ENCODE assay signal across 8 cellular contexts in the genomic region with DNA sequence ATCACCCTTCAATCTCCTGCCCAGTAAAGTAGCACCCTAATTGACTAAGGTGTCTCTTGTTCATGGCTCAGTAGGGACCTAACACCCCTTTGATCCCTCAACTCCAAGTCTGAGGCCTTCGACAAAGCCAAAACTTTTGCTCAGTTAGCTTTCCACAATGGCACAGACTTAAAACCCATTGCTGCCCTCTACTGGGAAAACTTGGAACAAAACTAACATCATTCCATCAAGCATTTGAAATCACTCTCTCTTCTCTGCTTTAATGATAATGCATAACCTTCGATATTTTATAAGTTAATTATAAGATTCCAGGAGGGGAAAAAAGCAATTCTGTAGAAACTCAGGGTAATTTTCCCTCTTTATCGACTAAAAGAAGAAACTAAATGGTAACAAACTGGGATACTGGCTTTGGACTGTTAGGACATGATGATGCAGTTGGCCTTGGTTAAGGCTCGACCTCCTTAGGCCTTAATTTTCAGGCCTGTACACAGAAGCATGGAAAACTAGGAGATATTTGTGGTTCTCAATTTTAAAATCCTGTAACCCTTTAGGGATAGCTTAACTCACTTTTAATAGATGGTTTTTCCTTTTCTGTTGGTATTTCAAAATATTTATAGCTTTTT.
DNase-seq lines count a peak whose midpoint lies in the region; ATAC-seq and TF ChIP-seq lines count a peak whose summit lies in the region.

No MANE protein-coding gene starts in this region.

- in situ Hi-C loops in KBM-7 (cut with MboI; ENCODE audit: low pct_unique_long_range_greater_than_20kb, low sequenced_read_pairs) = loop anchor here (25.0 kb wide), 1 partner anchor 157 kb away; no protein-coding TSS in a partner anchor

- no peak overlapping the region for H3K9ac ChIP-seq in DND-41 (ENCODE audit: low read depth, low read length)

- no peaks in the 10 kb centered on the region for H3K9me3 ChIP-seq in DND-41 (ENCODE audit: insufficient read depth, low read length, severe bottlenecking)

- H3K4me2 ChIP-seq in DND-41 (ENCODE audit: insufficient read depth, low read length) = no peak overlapping the region

- POLR2A ChIA-PET in RWPE1 (lab: Yijun Ruan, JAX; ENCODE audit: low non-redundant PET) = interaction anchor here (0.5 kb wide), 1 partner anchor 142 kb away, joined by 5 read pairs; no protein-coding TSS in a partner anchor

- TF ChIP-seq CTCF in DND-41 (IDR thresholded peaks at IDR 0.05; ENCODE audit: borderline replicate concordance, extremely low read depth, low read length, poor library complexity, severe bottlenecking) (peak; percentile 72), RWPE1 (conservative IDR thresholded peaks at IDR 0.05; ENCODE audit: low read depth) (peak; percentile 41)

- H3K27me3 ChIP-seq in DND-41 (ENCODE audit: insufficient read depth, low read length, poor library complexity) = no peaks in the 10 kb centered on the region

- no peaks in the 10 kb centered on the region for H3K79me2 ChIP-seq in DND-41 (ENCODE audit: insufficient read depth, low read length)

- ATAC-seq in DND-41 (ENCODE audit: insufficient read depth, low read depth) = peak; percentile 64
- peak; percentile 51 for ATAC-seq in GM19397 (IDR thresholded peaks at IDR 0.05; ENCODE audit: unreplicated experiment)

- H3K4me3 ChIP-seq in DND-41 (ENCODE audit: low read depth in 1 of 2, low read length in 2 of 2) = no peak overlapping the region

- H2AFZ ChIP-seq in DND-41 (ENCODE audit: low read depth, low read length) = no peak overlapping the region

- no peaks in the 10 kb centered on the region for H3K4me1 ChIP-seq in DND-41 (ENCODE audit: insufficient read depth, low read length)

- no peaks in the 10 kb centered on the region for H4K20me1 ChIP-seq in DND-41 (ENCODE audit: insufficient read depth, low read length)

- H3K36me3 ChIP-seq in DND-41 (ENCODE audit: insufficient read depth, low read length) = peaks cover 24% of the 10 kb centered on the region

- H3K27ac ChIP-seq in DND-41 (ENCODE audit: low read length) (no peak overlapping the region), RWPE1 (no peak overlapping the region)

- CTCF ChIA-PET in RWPE1 (lab: Yijun Ruan, JAX) = interaction anchor here (0.5 to 2.5 kb wide), 17 partner anchors 9 to 1960 kb away, joined by 3 to 15 read pairs (median 4); a partner anchor contains a TSS

- DNase-seq in DND-41 (peak; percentile 24), KBM-7 (peak; percentile 74), RWPE1 (ENCODE audit: low spot score) (no peak), fibroblast of peridontal ligament (ENCODE audit: extremely low read depth) (peak; percentile 89), non-pigmented ciliary epithelial cell (ENCODE audit: low read depth) (peak; percentile 40), GOT3 (lab: John Stamatoyannopoulos, UW) (no peak)
- DNase-seq in stimulated activated CD4-positive, alpha-beta T cell treated with anti-CD3 and anti-CD28 coated beads, Interleukin-4, amount 100 ng/mL, for 4 hours = no peak

Comparison
In these comparisons a context has a peak if more than half of its experiments do, and no peak if none do; other contexts are left out.
1. DNase-seq: peak in DND-41 (single experiment), KBM-7 (single experiment), fibroblast of peridontal ligament (single experiment) and non-pigmented ciliary epithelial cell (single experiment); none in RWPE1 (single experiment), GOT3 (single experiment) and stimulated activated CD4-positive, alpha-beta T cell treated with anti-CD3 and anti-CD28 coated beads, Interleukin-4, amount 100 ng/mL, for 4 hours (0 of 2).